ENCODE assay signal across 11 cellular contexts in genomic region chr20:19211252-19211651, GRCh38. TPM values are rescaled to one million over a fixed set of nuclear protein-coding genes. Genes with fewer than 3 reads are reported as not detected.
DNase-seq lines count a peak whose midpoint lies in the region; ATAC-seq and TF ChIP-seq lines count a peak whose summit lies in the region.
"Had no signal": no experiment of that assay in that cellular context is flagged by ENCODE, and none has a peak within 500 bp of the region (broad histone marks: within the 10 kb centered on the region; RNA-seq: fewer than 3 reads in every experiment).

No MANE protein-coding gene starts in this region.

- H3K27me3 ChIP-seq in NT2/D1 (ENCODE audit: insufficient read depth, insufficient read length) (peaks cover 29% of the 10 kb centered on the region), thoracic aorta (replicated peaks; ENCODE audit: insufficient read depth) (no peaks in the 10 kb centered on the region)
- peaks cover 3% of the 10 kb centered on the region in 2 donors for H3K27me3 ChIP-seq in naive thymus-derived CD4-positive, alpha-beta T cell (ENCODE audit: control insufficient read depth in 2 of 2, insufficient read depth in 2 of 2, low read length in 2 of 2)

- POLR2A ChIA-PET in naive thymus-derived CD4-positive, alpha-beta T cell (lab: Charles Lee): no interaction called here

- H3K36me3 ChIP-seq in NT2/D1 (ENCODE audit: insufficient read depth, insufficient read length, low read length) (no peaks in the 10 kb centered on the region), thoracic aorta (no peaks in the 10 kb centered on the region)
- no peaks in the 10 kb centered on the region for H3K36me3 ChIP-seq in naive thymus-derived CD4-positive, alpha-beta T cell (ENCODE audit: control insufficient read depth in 2 of 3, insufficient read depth in 3 of 3, low read length in 3 of 3)

- H3K27ac Mint-ChIP-seq in naive thymus-derived CD4-positive, alpha-beta T cell: no peak overlapping the region
- H3K27ac Mint-ChIP-seq: activated naive CD4-positive, alpha-beta T cell treated with anti-CD3 and anti-CD28 coated beads, Interleukin-2, amount 50 U/mL, for 72 hours had no signal

- H3K27ac ChIP-seq in coronary artery (peak overlapping the region; percentile 20 to 88), thoracic aorta (peak overlapping the region; percentile 41 to 60)
- H3K27ac ChIP-seq in naive thymus-derived CD4-positive, alpha-beta T cell (ENCODE audit: low read depth, low read length): no peak overlapping the region

- H3K4me1 ChIP-seq in NT2/D1 (ENCODE audit: insufficient read depth, insufficient read length) (no peaks in the 10 kb centered on the region), thoracic aorta (ENCODE audit: control insufficient read depth in 1 of 2, low read depth in 2 of 2) (peaks cover 4 to 23% of the 10 kb centered on the region in 2 donors)
- H3K4me1 ChIP-seq in naive thymus-derived CD4-positive, alpha-beta T cell (ENCODE audit: control insufficient read depth in 2 of 2, insufficient read depth in 2 of 2, low read length in 2 of 2): no peaks in the 10 kb centered on the region

- CTCF ChIA-PET in naive thymus-derived CD4-positive, alpha-beta T cell (lab: Charles Lee): no interaction called here

- H3K9me3 ChIP-seq in NT2/D1 (ENCODE audit: insufficient read depth, low read length) (no peaks in the 10 kb centered on the region), thoracic aorta (no peaks in the 10 kb centered on the region)
- H3K9me3 ChIP-seq in naive thymus-derived CD4-positive, alpha-beta T cell (ENCODE audit: control insufficient read depth in 2 of 3, low read length in 3 of 3): no peaks in the 10 kb centered on the region

- peaks cover 0 to 4% (median 0%) of the 10 kb centered on the region in 5 donors for H3K36me3 Mint-ChIP-seq in naive thymus-derived CD4-positive, alpha-beta T cell
- H3K36me3 Mint-ChIP-seq: activated naive CD4-positive, alpha-beta T cell treated with anti-CD3 and anti-CD28 coated beads, Interleukin-2, amount 50 U/mL, for 72 hours had no signal

- no peak for ATAC-seq in naive thymus-derived CD4-positive, alpha-beta T cell
- no peak for ATAC-seq in thoracic aorta (ENCODE audit: insufficient number of reproducible peaks, low FRiP score, low read depth)
- no peak for ATAC-seq in HG03432 (IDR thresholded peaks at IDR 0.05; ENCODE audit: unreplicated experiment)
- ATAC-seq: activated naive CD4-positive, alpha-beta T cell treated with anti-CD3 and anti-CD28 coated beads, Interleukin-2, amount 50 U/mL, for 72 hours; K562 had no signal

- no peak for TF ChIP-seq CTCF in coronary artery (IDR thresholded peaks at IDR 0.05)
- no peak for TF ChIP-seq CTCF in thoracic aorta (IDR thresholded peaks at IDR 0.05)

- H3K4me1 Mint-ChIP-seq in naive thymus-derived CD4-positive, alpha-beta T cell: peaks cover 0 to 6% (median 0%) of the 10 kb centered on the region in 7 donors

- peak overlapping the region in 8 of 10 donors; percentile 4 to 69 (median 22) for H3K4me3 Mint-ChIP-seq in naive thymus-derived CD4-positive, alpha-beta T cell

- peaks cover 0 to 4% (median 0%) of the 10 kb centered on the region in 11 donors for H3K9me3 Mint-ChIP-seq in naive thymus-derived CD4-positive, alpha-beta T cell
- H3K9me3 Mint-ChIP-seq: activated naive CD4-positive, alpha-beta T cell treated with anti-CD3 and anti-CD28 coated beads, Interleukin-2, amount 50 U/mL, for 72 hours had no signal

- H3K4me3 ChIP-seq in NT2/D1 (ENCODE audit: insufficient read length, low read depth) (peak overlapping the region; percentile 39), coronary artery (peak overlapping the region; percentile 76), thoracic aorta (peak overlapping the region; percentile 78)
- H3K4me3 ChIP-seq in naive thymus-derived CD4-positive, alpha-beta T cell (ENCODE audit: low read length): no peak overlapping the region
- H3K4me3 ChIP-seq: K562 had no signal

- no peak for DNase-seq in NT2/D1 (ENCODE audit: low read depth, low spot score)
- no peak for DNase-seq in coronary artery (ENCODE audit: low spot score)
- no peak for DNase-seq in naive thymus-derived CD4-positive, alpha-beta T cell
- no peak for DNase-seq in thoracic aorta (ENCODE audit: low spot score)
- DNase-seq in NCI-H1092 (lab: John Stamatoyannopoulos, UW): no peak
- DNase-seq in GOT3 (lab: John Stamatoyannopoulos, UW): no peak
- DNase-seq: stimulated activated CD4-positive, alpha-beta T cell treated with anti-CD3 and anti-CD28 coated beads, Interleukin-2, amount 100 ng/mL, for 48 hours had no signal

- H3K9ac ChIP-seq in NT2/D1 (ENCODE audit: insufficient read length, low read depth): no peak overlapping the region

- intact Hi-C loops in naive thymus-derived CD4-positive, alpha-beta T cell (cut with micrococcal nuclease): no loop called here

- H3K27me3 Mint-ChIP-seq in naive thymus-derived CD4-positive, alpha-beta T cell: peaks cover 48 to 57% (median 54%) of the 10 kb centered on the region in 5 donors

RNA-seq across cellular contexts. Expression of gene SLC24A3, which starts 1.2 kb away (rescaled TPM):
- 1 to 10 TPM in 1 of 5 experiments, under 1 TPM in 1, not detected in 3; 0.58 to 1.0 TPM for total RNA-seq in naive thymus-derived CD4-positive, alpha-beta T cell
- polyA plus RNA-seq in naive thymus-derived CD4-positive, alpha-beta T cell: not detected
- total RNA-seq in thoracic aorta: 10 to 100 TPM in 1 of 2 donors, 1 to 10 TPM in 1; 8.3 to 31.4 TPM
- total RNA-seq: activated naive CD4-positive, alpha-beta T cell treated with anti-CD3 and anti-CD28 coated beads, Interleukin-2, amount 50 U/mL, for 72 hours; K562; pulmonary artery endothelial cell had no signal
- polyA plus RNA-seq: K562 had no signal

Comparison
In these comparisons a context has a peak if more than half of its experiments do, and no peak if none do; other contexts are left out.
1. RNA of gene SLC24A3, which starts 1.2 kb away (total RNA-seq): 8.3 to 31.4 TPM in thoracic aorta; 0.58 to 1.0 TPM in naive thymus-derived CD4-positive, alpha-beta T cell; every median in the first group is over 4 times any median in the second.